ENCODE assay signal across 1 cellular context in genomic region chr1:201718346-201719202, GRCh38.
TF ChIP-seq lines count a peak whose summit lies in the region.

No MANE protein-coding gene starts in this region.

TF ChIP-seq in GM12878, 131 proteins besides CTCF, POLR2A, EP300 and RAD21 (continued from another document):
- TF ChIP-seq PKNOX1 (IDR thresholded peaks at IDR 0.05): peak; percentile 78
- TF ChIP-seq LARP7 (IDR thresholded peaks at IDR 0.05): no peak
- TF ChIP-seq NFXL1 (IDR thresholded peaks at IDR 0.05; ENCODE audit: borderline replicate concordance): no peak
- no peak for TF ChIP-seq ZNF207 (IDR thresholded peaks at IDR 0.05; ENCODE audit: borderline replicate concordance)
